ENCODE assay signal across 21 cellular contexts in the genomic region with DNA sequence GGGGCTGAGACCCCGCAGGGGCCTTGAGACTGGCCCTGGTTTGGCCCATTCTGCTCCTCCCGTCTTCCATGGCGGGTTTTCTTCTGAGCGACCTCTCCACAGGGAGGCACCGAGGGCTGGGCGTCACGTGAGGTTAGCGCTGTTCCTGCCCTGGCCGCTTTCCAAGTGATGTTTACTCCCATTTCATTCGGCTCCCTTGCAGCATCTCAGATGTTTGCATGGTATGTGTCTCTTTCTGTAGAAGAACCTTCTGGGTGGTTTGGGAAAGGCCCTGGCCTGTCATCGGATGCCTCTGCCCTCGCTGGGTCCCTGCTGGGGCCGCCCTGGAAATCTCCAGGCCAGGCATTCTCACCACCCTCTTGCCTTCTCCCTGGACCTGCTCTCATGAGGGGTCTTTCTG. TPM values are rescaled to one million over a fixed set of nuclear protein-coding genes. Genes with fewer than 3 reads are reported as not detected.
"Had no signal": no experiment of that assay in that cellular context is flagged by ENCODE, and none has a peak within 500 bp of the region (broad histone marks: within the 10 kb centered on the region; RNA-seq: fewer than 3 reads in every experiment).

No MANE protein-coding gene starts in this region.

- DNase-seq: activated CD4-positive, alpha-beta memory T cell treated with anti-CD3 and anti-CD28 coated beads, Interleukin-2, amount 10 ng/mL, durations not matched to agents 7 days and 5 days; activated CD4-positive, alpha-beta T cell treated with anti-CD3 and anti-CD28 coated beads for 1 hour; activated CD4-positive, alpha-beta T cell treated with anti-CD3 and anti-CD28 coated beads, Interleukin-2, amount 10 ng/mL, durations not matched to agents 7 days and 5 days; activated CD8-positive, alpha-beta memory T cell treated with anti-CD3 and anti-CD28 coated beads, Interleukin-2, amount 50 U/mL, for 48 hours; activated gamma-delta T cell; activated naive CD4-positive, alpha-beta T cell treated with anti-CD3 and anti-CD28 coated beads, Interleukin-2, amount 10 ng/mL, durations not matched to agents 7 days and 5 days; activated naive CD8-positive, alpha-beta T cell treated with anti-CD3 and anti-CD28 coated beads, Interleukin-2, amount 10 ng/mL, durations not matched to agents 7 days and 5 days; activated T-cell treated with anti-CD3 and anti-CD28 coated beads, Interleukin-2, amount 50 U/mL, for 24 hours; central memory CD4-positive, alpha-beta T cell; foreskin melanocyte; heart right ventricle; natural killer cell; stimulated activated CD4-positive, alpha-beta T cell treated with anti-CD3 and anti-CD28 coated beads, Interleukin-12 subunit alpha, Interleukin-12 subunit beta, amount 100 ng/mL, for 4 hours; stimulated activated CD4-positive, alpha-beta T cell treated with anti-CD3 and anti-CD28 coated beads, Interleukin-4, amount 100 ng/mL, for 24 hours; T1000; thyroid gland had no signal

- ATAC-seq: heart right ventricle; natural killer cell; sciatic nerve; stimulated activated effector memory CD8-positive, alpha-beta T cell treated with anti-CD3 and anti-CD28 coated beads, Interleukin-12 subunit alpha, Interleukin-12 subunit beta, amount 100 ng/mL, for 72 hours had no signal

- H3K9me3 ChIP-seq: ascending aorta, esophagus muscularis mucosa, heart right ventricle, thyroid gland had no signal

- H3K27ac ChIP-seq: ascending aorta, esophagus muscularis mucosa, skin epidermis, thyroid gland had no signal

- H3K4me3 ChIP-seq: ascending aorta, esophagus muscularis mucosa, heart right ventricle, skin epidermis, thyroid gland had no signal

- H3K36me3 ChIP-seq: ascending aorta, thyroid gland had no signal

- H3K27me3 ChIP-seq: ascending aorta, esophagus muscularis mucosa, heart right ventricle, thyroid gland had no signal

RNA-seq across cellular contexts. Expression of gene RAMACL, which starts 17.3 kb away (rescaled TPM):
- total RNA-seq: ascending aorta had no signal
